Comparison of ENCODE assay signal across 26 cellular contexts in genomic region chr7:131385039-131385605, GRCh38. TPM values are rescaled to one million over a fixed set of nuclear protein-coding genes. Genes with fewer than 3 reads are reported as not detected.
DNase-seq lines count a peak whose midpoint lies in the region; ATAC-seq and TF ChIP-seq lines count a peak whose summit lies in the region.
"Had no signal": no experiment of that assay in that cellular context is flagged by ENCODE, and none has a peak within 500 bp of the region (broad histone marks: within the 10 kb centered on the region; RNA-seq: fewer than 3 reads in every experiment).

No MANE protein-coding gene starts in this region.

- no peak overlapping the region for H3K9ac ChIP-seq in smooth muscle cell (ENCODE audit: low read depth)

- H3F3A ChIP-seq in smooth muscle cell (ENCODE audit: low read depth) = peaks cover 8% of the 10 kb centered on the region

- 85% methylated on average over 8 of the region's 8 CpGs for WGBS in smooth muscle cell (ENCODE audit: low lambda C conversion rate)

- peaks cover 71% of the 10 kb centered on the region for H3K79me2 ChIP-seq in smooth muscle cell (ENCODE audit: low read depth)

- H3K4me3 ChIP-seq in CD4-positive, CD25-positive, alpha-beta regulatory T cell (ENCODE audit: low read depth, low read length) = no peak overlapping the region
- H3K4me3 ChIP-seq in fibroblast of pulmonary artery (replicated peaks; ENCODE audit: low read depth, low read length) (no peak overlapping the region), smooth muscle cell (no peak overlapping the region)
- H3K4me3 ChIP-seq: MG63, pancreas had no signal

- H3K4me2 ChIP-seq in smooth muscle cell = no peak overlapping the region

- ATAC-seq in CD4-positive, CD25-positive, alpha-beta regulatory T cell (ENCODE audit: low read depth in 2 of 2) = no peak
- no peak for ATAC-seq in HG03108 (IDR thresholded peaks at IDR 0.05; ENCODE audit: unreplicated experiment)
- ATAC-seq: activated CD8-positive, alpha-beta T cell treated with anti-CD3 and anti-CD28 coated beads for 36 hours; pancreas; right cardiac atrium had no signal

- no peak for DNase-seq in CD4-positive, CD25-positive, alpha-beta regulatory T cell
- DNase-seq in HCEC 1CT (peak; percentile 39), amniotic epithelial cell (ENCODE audit: low read depth) (peak; percentile 42), fibroblast of pulmonary artery (ENCODE audit: low read depth) (peak; percentile 51), smooth muscle cell (lab: John Stamatoyannopoulos, UW; ENCODE audit: unreplicated experiment) (no peak), NCI-H1417 treated with DMSO at 0.1 percent for 48 hours (lab: John Stamatoyannopoulos, UW) (no peak), DMS153 (lab: John Stamatoyannopoulos, UW) (no peak)
- DNase-seq: activated CD4-positive, alpha-beta T cell treated with anti-CD3 and anti-CD28 coated beads for 1 hour; activated CD8-positive, alpha-beta T cell treated with anti-CD3 and anti-CD28 coated beads for 36 hours; activated naive CD8-positive, alpha-beta T cell treated with anti-CD3 and anti-CD28 coated beads for 36 hours; C1 segment of cervical spinal cord; DND-41; MG63; NCI-H1105 treated with DMSO at 0.1 percent for 48 hours; NCI-H2029; NCI-H2227 treated with DMSO at 0.1 percent for 48 hours; NCI-H69; pancreas; right cardiac atrium; stimulated activated CD4-positive, alpha-beta T cell treated with anti-CD3 and anti-CD28 coated beads, Interleukin-2, amount 100 ng/mL, for 48 hours; trophoblast cell had no signal

- peaks cover 26 to 60% (median 35%) of the 10 kb centered on the region in 4 donors for H3K4me1 Mint-ChIP-seq in CD4-positive, CD25-positive, alpha-beta regulatory T cell

- H3K9me3 Mint-ChIP-seq in CD4-positive, CD25-positive, alpha-beta regulatory T cell = no peaks in the 10 kb centered on the region
- H3K9me3 Mint-ChIP-seq: activated CD8-positive, alpha-beta T cell treated with anti-CD3 and anti-CD28 coated beads for 36 hours; activated naive CD8-positive, alpha-beta T cell treated with anti-CD3 and anti-CD28 coated beads for 36 hours; brain; neural crest cell; T-helper 1 cell treated with Interleukin-12 subunit alpha and Interleukin-12 subunit beta and Interleukin-4 antibody, amounts not matched to agents 30 μg/mL and 1 μg/mL, for 36 hours had no signal

- no peak overlapping the region for H3K4me3 Mint-ChIP-seq in CD4-positive, CD25-positive, alpha-beta regulatory T cell
- H3K4me3 Mint-ChIP-seq: activated CD8-positive, alpha-beta T cell treated with anti-CD3 and anti-CD28 coated beads for 36 hours; activated naive CD8-positive, alpha-beta T cell treated with anti-CD3 and anti-CD28 coated beads for 36 hours; brain; neural crest cell; T-helper 1 cell treated with Interleukin-12 subunit alpha and Interleukin-12 subunit beta and Interleukin-4 antibody, amounts not matched to agents 30 μg/mL and 1 μg/mL, for 36 hours had no signal

- H2AFZ ChIP-seq in smooth muscle cell (ENCODE audit: low read depth) = no peak overlapping the region

- peaks cover 20% of the 10 kb centered on the region for H3K4me1 ChIP-seq in CD4-positive, CD25-positive, alpha-beta regulatory T cell (ENCODE audit: control insufficient read depth, insufficient read depth, low read length, poor library complexity, severe bottlenecking)
- no peaks in the 10 kb centered on the region for H3K4me1 ChIP-seq in smooth muscle cell (ENCODE audit: low read depth)
- H3K4me1 ChIP-seq: pancreas had no signal

- H3K27me3 Mint-ChIP-seq in CD4-positive, CD25-positive, alpha-beta regulatory T cell = no peaks in the 10 kb centered on the region
- H3K27me3 Mint-ChIP-seq: activated CD8-positive, alpha-beta T cell treated with anti-CD3 and anti-CD28 coated beads for 36 hours; activated naive CD8-positive, alpha-beta T cell treated with anti-CD3 and anti-CD28 coated beads for 36 hours; brain had no signal

- peak overlapping the region in 2 of 3 donors; percentile 2 to 4 for H3K27ac Mint-ChIP-seq in CD4-positive, CD25-positive, alpha-beta regulatory T cell
- H3K27ac Mint-ChIP-seq: activated naive CD8-positive, alpha-beta T cell treated with anti-CD3 and anti-CD28 coated beads for 36 hours; T-helper 1 cell treated with Interleukin-12 subunit alpha and Interleukin-12 subunit beta and Interleukin-4 antibody, amounts not matched to agents 30 μg/mL and 1 μg/mL, for 36 hours had no signal

- H3K36me3 Mint-ChIP-seq in CD4-positive, CD25-positive, alpha-beta regulatory T cell = peaks cover 17% of the 10 kb centered on the region

- peaks cover 86% of the 10 kb centered on the region for H4K20me1 ChIP-seq in smooth muscle cell (ENCODE audit: low read depth)

- H3K27ac ChIP-seq in CD4-positive, CD25-positive, alpha-beta regulatory T cell (ENCODE audit: insufficient read depth, low read length, poor library complexity, severe bottlenecking) = no peak overlapping the region
- no peak overlapping the region for H3K27ac ChIP-seq in smooth muscle cell (ENCODE audit: low read depth)
- H3K27ac ChIP-seq: epithelial cell of prostate, pancreas had no signal

- H3K36me3 ChIP-seq in CD4-positive, CD25-positive, alpha-beta regulatory T cell (ENCODE audit: control insufficient read depth, insufficient read depth, low read length) = peaks cover 9% of the 10 kb centered on the region
- no peaks in the 10 kb centered on the region for H3K36me3 ChIP-seq in smooth muscle cell (ENCODE audit: low read depth)
- H3K36me3 ChIP-seq: pancreas had no signal

- TF ChIP-seq CTCF in fibroblast of pulmonary artery (IDR thresholded peaks at IDR 0.05; ENCODE audit: low read length, missing control alignments) (no peak), smooth muscle cell (IDR thresholded peaks at IDR 0.05; ENCODE audit: borderline replicate concordance, insufficient read depth, poor library complexity, severe bottlenecking) (no peak)

- no peaks in the 10 kb centered on the region for H3K27me3 ChIP-seq in CD4-positive, CD25-positive, alpha-beta regulatory T cell (ENCODE audit: control insufficient read depth, insufficient read depth, low read length)
- H3K27me3 ChIP-seq in smooth muscle cell (ENCODE audit: low read depth) = no peaks in the 10 kb centered on the region
- H3K27me3 ChIP-seq: MG63, pancreas had no signal

- no peaks in the 10 kb centered on the region for H3K9me3 ChIP-seq in CD4-positive, CD25-positive, alpha-beta regulatory T cell (ENCODE audit: control insufficient read depth in 2 of 2, low read length in 2 of 2)
- no peaks in the 10 kb centered on the region for H3K9me3 ChIP-seq in smooth muscle cell (replicated peaks; ENCODE audit: low read depth)
- H3K9me3 ChIP-seq: MG63, pancreas had no signal

RNA-seq across cellular contexts. Expression of gene MKLN1, which starts 57.4 kb away (rescaled TPM):
- 58.9 TPM for total RNA-seq in CD4-positive, CD25-positive, alpha-beta regulatory T cell
- polyA plus RNA-seq in CD4-positive, CD25-positive, alpha-beta regulatory T cell = 10 to 100 TPM; 24.5 to 36.6 (median 32.3) TPM
- total RNA-seq in smooth muscle cell = 45.3 and 55.5 TPM in 2 replicates
- polyA plus RNA-seq in smooth muscle cell = 26.3 and 26.8 TPM in 2 replicates

Comparison
In these comparisons a context has a peak if more than half of its experiments do, and no peak if none do; other contexts are left out.
1. DNase-seq: peak in HCEC 1CT (single experiment), amniotic epithelial cell (single experiment) and fibroblast of pulmonary artery (single experiment); none in CD4-positive, CD25-positive, alpha-beta regulatory T cell (0 of 3), smooth muscle cell (single experiment), NCI-H1417 treated with DMSO at 0.1 percent for 48 hours (single experiment) and DMS153 (single experiment).